ENCODE assay signal across 16 cellular contexts in the genomic region with DNA sequence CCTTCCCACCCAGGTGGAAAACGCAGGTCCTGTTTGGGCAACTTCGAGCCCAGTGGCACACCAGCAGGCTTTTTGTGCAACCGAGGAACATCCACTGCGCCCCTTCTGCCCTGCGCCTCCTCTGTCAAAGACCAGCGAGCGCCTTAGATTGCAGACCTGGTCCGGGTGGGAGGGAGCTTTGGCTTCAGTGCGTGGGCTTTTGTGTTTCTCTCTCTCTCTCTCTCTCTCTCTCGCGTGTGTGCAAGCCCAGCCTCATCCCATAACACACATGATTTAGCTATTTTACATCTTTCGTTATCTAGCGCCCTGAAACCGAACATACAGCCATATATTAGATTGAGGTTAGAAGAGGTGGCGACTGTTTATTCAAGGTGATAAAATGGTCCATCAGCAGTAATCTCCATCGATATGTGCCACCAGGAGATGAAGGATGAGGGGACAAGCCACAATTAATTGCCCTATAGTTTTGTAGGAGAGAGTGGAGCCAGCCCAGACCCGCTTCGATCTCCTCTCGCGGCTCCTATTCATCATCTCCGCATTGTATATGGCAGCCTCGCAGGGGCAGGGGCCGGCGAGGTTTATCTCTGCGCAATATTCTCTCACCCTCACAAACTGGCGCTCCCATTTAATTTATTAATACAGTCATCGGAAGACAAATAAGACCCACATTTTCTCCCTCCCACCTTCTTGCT. TPM values are rescaled to one million over a fixed set of nuclear protein-coding genes. Genes with fewer than 3 reads are reported as not detected.
A peak's percentile ranks its signal among the peaks of the same experiment; 100 is the strongest.
DNase-seq lines count a peak whose midpoint lies in the region; ATAC-seq, FAIRE-seq and TF ChIP-seq lines count a peak whose summit lies in the region.
"Had no signal": no experiment of that assay in that cellular context is flagged by ENCODE, and none has a peak within 500 bp of the region (broad histone marks: within the 10 kb centered on the region; RNA-seq: fewer than 3 reads in every experiment).

No MANE protein-coding gene starts in this region.

- H3K4me1 ChIP-seq in IMR-90 (ENCODE audit: control insufficient read depth, insufficient read depth, low read length) (peaks cover 7% of the 10 kb centered on the region; the same call in 1 of the 2 replicates), H1 (replicated peaks in 1 of 4; ENCODE audit: control insufficient read depth in 3 of 4, insufficient read depth in 4 of 4, low read length in 3 of 4) (peaks cover 4 to 34% (median 11%) of the 10 kb centered on the region in 4 experiments)

- H3K9me3 ChIP-seq in IMR-90 (ENCODE audit: control insufficient read depth, insufficient read depth, low read length), result no peaks in the 10 kb centered on the region
- H3K9me3 ChIP-seq in H1 (ENCODE audit: insufficient read depth in 2 of 2, low read depth in 1 of 2, low read length in 1 of 2), result no peaks in the 10 kb centered on the region; a peak in 1 of 4 replicates
- H3K9me3 ChIP-seq: ovary, Peyer's patch had no signal

- H2AFZ ChIP-seq in IMR-90 (replicated peaks; ENCODE audit: low read length, poor library complexity) (peak overlapping the region; percentile 69), H1 (ENCODE audit: low read length) (no peak overlapping the region)

- H3K23ac ChIP-seq in IMR-90 (ENCODE audit: low read depth, low read length), result peak overlapping the region; percentile 29
- no peak overlapping the region for H3K23ac ChIP-seq in H1 (ENCODE audit: insufficient read length)

- H3K79me2 ChIP-seq in H1 (ENCODE audit: control insufficient read depth in 1 of 2, insufficient read depth in 2 of 2, low read length in 2 of 2), result no peaks in the 10 kb centered on the region

- CTCF ChIA-PET in IMR-90 (lab: Yijun Ruan, JAX), result interaction anchor here (0.7 kb wide), 1 partner anchor 15 kb away, joined by 3 read pairs; no protein-coding TSS in a partner anchor
- CTCF ChIA-PET in H1 (lab: Charles Lee; ENCODE audit: partially characterized antibody), result interaction anchor here (0.7 to 3.1 kb wide), 12 partner anchors 9 to 574 kb away, joined by 3 to 21 read pairs (median 4); no protein-coding TSS in a partner anchor

- TF ChIP-seq CTCF in IMR-90 (conservative IDR thresholded peaks at IDR 0.05; ENCODE audit: low read depth, low read length) (no peak), H1 (IDR thresholded peaks at IDR 0.05; ENCODE audit: control extremely low read depth in 1 of 3, insufficient read depth in 1 of 3, low read depth in 1 of 3, low read length in 3 of 3) (no peak), mesothelial cell of epicardium (IDR thresholded peaks at IDR 0.05; ENCODE audit: unreplicated experiment) (no peak), type B pancreatic cell (conservative IDR thresholded peaks at IDR 0.05) (no peak)

- TF ChIP-seq RAD21 in IMR-90 (IDR thresholded peaks at IDR 0.05; ENCODE audit: low read length) (no peak), H1 (IDR thresholded peaks at IDR 0.05 in 1 of 2, conservative IDR thresholded peaks at IDR 0.05 in 1 of 2; ENCODE audit: low read depth in 2 of 2, low read length in 2 of 2) (no peak)

- peak; percentile 68 for FAIRE-seq in H1 (lab: Jason Lieb, UNC)

- H3K27me3 ChIP-seq in IMR-90 (ENCODE audit: control insufficient read depth, insufficient read depth, low read length) (peaks cover 47% of the 10 kb centered on the region), H1 (replicated peaks in 1 of 4; ENCODE audit: control insufficient read depth in 3 of 4, extremely low read depth in 1 of 4, insufficient read depth in 3 of 4, low read length in 3 of 4) (peaks cover 78 to 100% (median 92%) of the 10 kb centered on the region in 4 experiments)
- H3K27me3 ChIP-seq: ovary had no signal

- TF ChIP-seq EP300 in H1 (IDR thresholded peaks at IDR 0.05; ENCODE audit: borderline replicate concordance in 1 of 2, low read depth in 2 of 2, low read length in 2 of 2), result no peak

- peak overlapping the region; percentile 53; the same call in 1 of the 2 replicates for H3K4me2 ChIP-seq in IMR-90 (ENCODE audit: low read depth, low read length)
- peak overlapping the region; percentile 84 to 94 for H3K4me2 ChIP-seq in H1 (ENCODE audit: insufficient read depth in 1 of 2, low read depth in 2 of 2, low read length in 2 of 2)

- H2BK20ac ChIP-seq in IMR-90 (ENCODE audit: low read depth, low read length) (no peak overlapping the region), H1 (ENCODE audit: low read length) (no peak overlapping the region)

- H3K4me3 ChIP-seq in IMR-90 (ENCODE audit: insufficient read depth, low read depth, low read length), result no peak overlapping the region; the same call in 1 of the 2 replicates
- H3K4me3 ChIP-seq in H1 (ENCODE audit: extremely low read depth in 1 of 4, insufficient read depth in 2 of 4, low read depth in 3 of 4, low read length in 4 of 4), result peak overlapping the region; percentile 27 to 61 (median 39); a peak in 7 of 8 replicates
- H3K4me3 ChIP-seq: ovary had no signal

- H3K27ac Mint-ChIP-seq in mesothelial cell of epicardium (peak overlapping the region; percentile 67), type B pancreatic cell (no peak overlapping the region)
- H3K27ac Mint-ChIP-seq: CD4-positive, CD25-positive, alpha-beta regulatory T cell had no signal

- H2BK120ac ChIP-seq in IMR-90 (ENCODE audit: low read depth, low read length), result no peak overlapping the region
- no peak overlapping the region for H2BK120ac ChIP-seq in H1 (replicated peaks; ENCODE audit: low read depth, low read length)

- H4K5ac ChIP-seq in IMR-90 (ENCODE audit: low read depth, low read length) (no peak overlapping the region; the same call in 1 of the 2 replicates), H1 (ENCODE audit: insufficient read length, low read depth, low read length) (no peak overlapping the region)

- H2BK15ac ChIP-seq in IMR-90 (ENCODE audit: low read depth, low read length), result no peak overlapping the region
- no peak overlapping the region for H2BK15ac ChIP-seq in H1 (ENCODE audit: low read length)

- in situ Hi-C loops in IMR-90 (cut with MboI; ENCODE audit: low sequenced_read_pairs), result no loop called here

- H4K8ac ChIP-seq in IMR-90 (ENCODE audit: low read depth in 2 of 2, low read length in 2 of 2) (no peak overlapping the region), H1 (ENCODE audit: extremely low read depth, insufficient read depth, low read length) (no peak overlapping the region)

- H3K9me1 ChIP-seq in IMR-90 (ENCODE audit: insufficient read depth, low read length), result no peaks in the 10 kb centered on the region

- no peak for TF ChIP-seq POLR2A in IMR-90 (IDR thresholded peaks at IDR 0.05; ENCODE audit: low read depth, low read length)
- no peak for TF ChIP-seq POLR2A in H1 (IDR thresholded peaks at IDR 0.05; ENCODE audit: control extremely low read depth in 1 of 2, low read depth in 2 of 2, low read length in 2 of 2)

- no peaks in the 10 kb centered on the region for H3K9me3 Mint-ChIP-seq in mesothelial cell of epicardium
- H3K9me3 Mint-ChIP-seq in type B pancreatic cell, result no peaks in the 10 kb centered on the region

- no peaks in the 10 kb centered on the region for H3K79me1 ChIP-seq in IMR-90 (ENCODE audit: low read depth in 1 of 2, low read length in 2 of 2)
- no peaks in the 10 kb centered on the region for H3K79me1 ChIP-seq in H1 (ENCODE audit: low read depth, low read length)

- no peak for ATAC-seq in IMR-90 (ENCODE audit: low read depth)
- ATAC-seq in HG03108 (IDR thresholded peaks at IDR 0.05; ENCODE audit: unreplicated experiment), result no peak
- no peak for ATAC-seq in HG03442 (IDR thresholded peaks at IDR 0.05; ENCODE audit: unreplicated experiment)
- no peak for ATAC-seq in GM18907 (IDR thresholded peaks at IDR 0.05; ENCODE audit: unreplicated experiment)

- H2BK12ac ChIP-seq in H1 (ENCODE audit: low read depth, low read length), result no peak overlapping the region

- peak overlapping the region; percentile 67 for H3K4me3 Mint-ChIP-seq in mesothelial cell of epicardium
- peak overlapping the region; percentile 71 for H3K4me3 Mint-ChIP-seq in type B pancreatic cell

- H3K9ac ChIP-seq in IMR-90 (ENCODE audit: low read depth, low read length), result peak overlapping the region; percentile 7; the same call in 1 of the 2 replicates
- no peak overlapping the region for H3K9ac ChIP-seq in H1 (replicated peaks in 1 of 4; ENCODE audit: extremely low read depth in 1 of 4, low read depth in 3 of 4, low read length in 3 of 4)

- H3K27ac ChIP-seq in IMR-90 (ENCODE audit: insufficient read depth, low read length), result peak overlapping the region; percentile 29; the same call in 1 of the 2 replicates
- no peak overlapping the region for H3K27ac ChIP-seq in H1 (ENCODE audit: low read depth, low read length)
- H3K27ac ChIP-seq: epithelial cell of prostate, ovary, Peyer's patch had no signal

- no peaks in the 10 kb centered on the region for H3K36me3 ChIP-seq in IMR-90 (ENCODE audit: control insufficient read depth, insufficient read depth, low read length)
- H3K36me3 ChIP-seq in H1 (ENCODE audit: control insufficient read depth in 2 of 4, insufficient read depth in 4 of 4, low read length in 3 of 4), result peaks cover 0 to 6% (median 0%) of the 10 kb centered on the region in 4 experiments; a peak in 1 of 8 replicates
- H3K36me3 ChIP-seq: ovary, Peyer's patch had no signal

- no peak overlapping the region for H3K4ac ChIP-seq in IMR-90 (ENCODE audit: low read depth, low read length)
- no peak overlapping the region for H3K4ac ChIP-seq in H1 (replicated peaks; ENCODE audit: insufficient read length, low read depth, low read length)

- H3K27me3 Mint-ChIP-seq in mesothelial cell of epicardium (ENCODE audit: low read depth) (peaks cover 79% of the 10 kb centered on the region), type B pancreatic cell (peaks cover 92% of the 10 kb centered on the region)

- H3K14ac ChIP-seq in IMR-90 (replicated peaks; ENCODE audit: low read depth, low read length), result no peak overlapping the region
- no peak overlapping the region for H3K14ac ChIP-seq in H1 (ENCODE audit: insufficient read length)

- no peak overlapping the region for H4K91ac ChIP-seq in IMR-90 (ENCODE audit: insufficient read depth, low read depth, low read length)
- H4K91ac ChIP-seq in H1 (replicated peaks; ENCODE audit: insufficient read length, low read length), result no peak overlapping the region

- no peak overlapping the region for H2AK9ac ChIP-seq in IMR-90 (replicated peaks; ENCODE audit: low read depth, low read length, poor library complexity)

- DNase-seq in IMR-90 (peak; percentile 38), H1 (ENCODE audit: low read depth in 1 of 2, low spot score in 2 of 2) (no peak), mesothelial cell of epicardium (ENCODE audit: low spot score in 2 of 2, unreplicated experiment in 2 of 2) (no peak), type B pancreatic cell (ENCODE audit: extremely low spot score, unreplicated experiment) (no peak)
- DNase-seq: activated CD4-positive, CD25-positive, alpha-beta regulatory T cell treated with anti-CD3 and anti-CD28 coated beads, Interleukin-2, amount 50 U/mL, for 72 hours; CD4-positive, CD25-positive, alpha-beta regulatory T cell; hippocampal formation; NCI-H1930; NCI-H524; Peyer's patch; substantia nigra had no signal

- intact Hi-C loops in IMR-90 (cut with micrococcal nuclease), result loop anchor here (5.0 kb wide), 1 partner anchor 197 kb away; no protein-coding TSS in a partner anchor

- no peak overlapping the region for H3K56ac ChIP-seq in IMR-90 (ENCODE audit: extremely low read depth, insufficient read depth, low read length)
- no peak overlapping the region for H3K56ac ChIP-seq in H1 (replicated peaks; ENCODE audit: insufficient read length, low read depth, low read length)

- dilution Hi-C loops in IMR-90 (cut with HindIII; ENCODE audit: low sequenced_read_pairs, unreplicated experiment), result no loop called here

- POLR2A ChIA-PET in IMR-90 (lab: Charles Lee; ENCODE audit: unreplicated experiment) (no interaction called here), H1 (lab: Charles Lee; ENCODE audit: partially characterized antibody) (interaction anchor here (0.6 kb wide), 1 partner anchor 95 kb away, joined by 3 read pairs; no protein-coding TSS in a partner anchor)

- H2BK5ac ChIP-seq in IMR-90 (ENCODE audit: low read depth, low read length, poor library complexity, severe bottlenecking) (no peak overlapping the region), H1 (ENCODE audit: low read depth, low read length) (no peak overlapping the region)

- H3K36me3 Mint-ChIP-seq in mesothelial cell of epicardium, result no peaks in the 10 kb centered on the region
- H3K36me3 Mint-ChIP-seq in type B pancreatic cell, result peaks cover 13% of the 10 kb centered on the region
- H3K36me3 Mint-ChIP-seq: CD4-positive, CD25-positive, alpha-beta regulatory T cell had no signal

- H2AK5ac ChIP-seq in IMR-90 (ENCODE audit: low read depth, low read length) (no peak overlapping the region), H1 (ENCODE audit: low read depth, low read length) (no peak overlapping the region)

- H4K20me1 ChIP-seq in IMR-90 (ENCODE audit: insufficient read depth, low read length), result no peaks in the 10 kb centered on the region
- peaks cover 4 to 12% of the 10 kb centered on the region in 2 experiments for H4K20me1 ChIP-seq in H1 (replicated peaks in 1 of 2; ENCODE audit: control insufficient read depth in 1 of 2, insufficient read depth in 2 of 2, low read length in 2 of 2)

- peaks cover 21% of the 10 kb centered on the region; the same call in 1 of the 2 replicates for H3K23me2 ChIP-seq in H1 (ENCODE audit: low read depth, low read length)

- 20% methylated on average over 3 of the region's 27 CpGs; no CpG with 5 or more reads in 1 of the 2 experiments for WGBS in IMR-90 (ENCODE audit: extremely low coverage in 2 of 2, insufficient read length in 1 of 2), 2 experiments
- 3% methylated on average over 27 of the region's 27 CpGs; no CpG with 5 or more reads in 1 of the 2 experiments for WGBS in H1 (ENCODE audit: extremely low coverage in 1 of 2, insufficient coverage in 1 of 2, insufficient read length in 1 of 2, insufficient replicate concordance in 2 of 2, low coverage in 1 of 2, low lambda C conversion rate in 2 of 2, missing lambda C conversion rate in 1 of 2), 2 experiments

- peaks cover 58% of the 10 kb centered on the region for H3K4me1 Mint-ChIP-seq in mesothelial cell of epicardium
- peaks cover 23% of the 10 kb centered on the region for H3K4me1 Mint-ChIP-seq in type B pancreatic cell (ENCODE audit: unreplicated experiment)

- H3K18ac ChIP-seq in IMR-90 (ENCODE audit: low read depth, low read length) (peak overlapping the region; percentile 5; the same call in 1 of the 2 replicates), H1 (ENCODE audit: extremely low read depth, low read length) (no peak overlapping the region)

- no TSS peak for BruUV-seq in IMR-90 (replicated peaks; lab: Mats Ljungman, UMichigan)

RNA-seq across cellular contexts. Expression of gene PRDM6, which starts 5.3 kb away (rescaled TPM):
- total RNA-seq in IMR-90 (2012; rRNA removed) (0.18 and 0.28 TPM in 2 replicates), mesothelial cell of epicardium (8.5 to 11.8 TPM (median 8.9 TPM) in 3 replicates), type B pancreatic cell (ENCODE audit: low replicate concordance) (1.1 and 3.2 TPM in 2 replicates)
- polyA plus RNA-seq in IMR-90 (2012; rRNA removed) (1.0 and 1.1 TPM in 2 replicates), H1 (2011; rRNA removed) (0.08 and 0.17 TPM in 2 replicates)
- polyA plus RNA-seq in IMR-90 (2012; cell fraction: cytosol; rRNA removed), result 0.45 and 0.59 TPM in 2 replicates
- 1.7 and 2.1 TPM in 2 replicates for polyA plus RNA-seq in IMR-90 (2012; cell fraction: nucleus; rRNA removed; ENCODE audit: low replicate concordance)
- 0.04 and 0.08 TPM in 2 replicates for total RNA-seq in H1 (2021; fragmentation: NEBNext Ultra II Directional; extraction: Animal tissue kit (Norgen Biotek cat#: 25700))
- polyA plus RNA-seq in H1 (2011; cell fraction: cytosol; rRNA removed), result 0.22 TPM
- 0.31 TPM for polyA plus RNA-seq in H1 (2011; cell fraction: nucleus; rRNA removed)
- polyA plus RNA-seq in H1 (2012, experiment 1 of 2), result 0.01 TPM in 1 of 4 replicates, not detected in the others
- 0.01 TPM for polyA plus RNA-seq in H1 (2012, experiment 2 of 2)
- 0.02 TPM for polyA plus RNA-seq in H1 (2013, experiment 1 of 2)
- polyA plus RNA-seq in H1 (2013, experiment 2 of 2), result 0.09 TPM
- polyA minus RNA-seq in H1 (2011; rRNA and poly(A)+ RNA removed), result 0.03 and 0.20 TPM in 2 replicates
- not detected for polyA minus RNA-seq in H1 (2011; cell fraction: cytosol; rRNA and poly(A)+ RNA removed)
- polyA minus RNA-seq in H1 (2011; cell fraction: nucleus; rRNA and poly(A)+ RNA removed), result 0.10 TPM
- total RNA-seq: CD4-positive, CD25-positive, alpha-beta regulatory T cell had no signal
- polyA plus RNA-seq: CD4-positive, CD25-positive, alpha-beta regulatory T cell had no signal

RNA-seq across cellular contexts. Expression of gene PPIC, which starts 57.8 kb away (rescaled TPM):
- total RNA-seq in IMR-90 (2012; rRNA removed) (20.6 and 36.9 TPM in 2 replicates), mesothelial cell of epicardium (44.8 to 50.0 TPM (median 44.9 TPM) in 3 replicates), type B pancreatic cell (ENCODE audit: low replicate concordance) (23.4 and 57.7 TPM in 2 replicates)
- polyA plus RNA-seq in IMR-90 (2012; rRNA removed) (38.8 and 45.6 TPM in 2 replicates), H1 (2011; rRNA removed) (7.9 and 8.5 TPM in 2 replicates)
- polyA plus RNA-seq in IMR-90 (2012; cell fraction: cytosol; rRNA removed), result 34.0 and 35.5 TPM in 2 replicates
- polyA plus RNA-seq in IMR-90 (2012; cell fraction: nucleus; rRNA removed; ENCODE audit: low replicate concordance), result 6.7 and 10.5 TPM in 2 replicates
- 9.0 and 10.4 TPM in 2 replicates for total RNA-seq in H1 (2021; fragmentation: NEBNext Ultra II Directional; extraction: Animal tissue kit (Norgen Biotek cat#: 25700))
- 12.6 TPM for polyA plus RNA-seq in H1 (2011; cell fraction: cytosol; rRNA removed)
- polyA plus RNA-seq in H1 (2011; cell fraction: nucleus; rRNA removed), result 3.8 TPM
- 9.8 to 10.8 TPM (median 10.4 TPM) in 4 replicates for polyA plus RNA-seq in H1 (2012, experiment 1 of 2)
- 2.7 TPM for polyA plus RNA-seq in H1 (2012, experiment 2 of 2)
- 11.0 TPM for polyA plus RNA-seq in H1 (2013, experiment 1 of 2)
- 13.9 TPM for polyA plus RNA-seq in H1 (2013, experiment 2 of 2)
- 9.0 and 13.2 TPM in 2 replicates for polyA minus RNA-seq in H1 (2011; rRNA and poly(A)+ RNA removed)
- 4.1 TPM for polyA minus RNA-seq in H1 (2011; cell fraction: cytosol; rRNA and poly(A)+ RNA removed)
- 2.7 TPM for polyA minus RNA-seq in H1 (2011; cell fraction: nucleus; rRNA and poly(A)+ RNA removed)
- total RNA-seq: CD4-positive, CD25-positive, alpha-beta regulatory T cell had no signal
- polyA plus RNA-seq: CD4-positive, CD25-positive, alpha-beta regulatory T cell had no signal
